ENCODE assay signal across 10 cellular contexts in the genomic region with DNA sequence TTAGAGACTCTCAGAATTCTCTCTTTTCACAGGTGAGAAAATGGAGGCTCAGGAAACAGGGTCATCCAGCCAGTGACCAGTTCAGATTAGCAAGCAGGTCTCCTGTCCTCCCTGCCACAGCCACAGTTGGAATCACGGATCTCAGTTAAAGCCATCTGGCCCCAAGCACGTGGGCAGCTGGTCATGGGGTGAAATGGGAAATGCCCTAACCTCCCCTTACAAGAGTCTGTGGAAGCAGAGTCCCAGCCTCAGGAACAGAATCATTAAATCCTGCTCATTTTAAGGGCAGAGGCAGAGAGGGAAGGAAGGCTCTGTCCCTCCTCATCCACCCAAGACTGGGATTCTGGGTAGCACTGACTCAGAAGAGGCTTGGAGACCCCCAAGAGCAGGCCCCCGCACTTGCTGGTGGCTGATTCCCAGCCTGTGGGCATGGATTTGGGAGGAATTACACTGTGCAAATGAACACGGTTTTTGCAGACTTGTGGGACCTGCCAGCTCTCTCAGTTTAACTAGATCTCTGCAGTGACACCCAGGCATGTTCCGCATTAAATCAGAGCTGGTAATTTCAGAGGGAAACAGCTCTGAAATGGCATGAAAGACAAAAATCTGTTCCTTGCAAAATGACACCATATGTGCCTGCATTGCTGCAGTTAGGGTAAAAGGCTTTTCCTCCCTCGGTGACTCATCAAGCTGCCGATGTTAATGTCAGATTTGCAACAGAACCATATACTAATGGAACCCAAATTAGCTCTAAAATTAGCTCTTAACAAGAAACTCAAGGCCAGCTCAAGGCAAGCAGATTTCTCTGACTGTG.
DNase-seq lines count a peak whose midpoint lies in the region; ATAC-seq, FAIRE-seq and TF ChIP-seq lines count a peak whose summit lies in the region.
"Had no signal": no experiment of that assay in that cellular context is flagged by ENCODE, and none has a peak within 500 bp of the region (broad histone marks: within the 10 kb centered on the region; RNA-seq: fewer than 3 reads in every experiment).

No MANE protein-coding gene starts in this region.

- H3K27ac Mint-ChIP-seq in activated CD4-positive, alpha-beta memory T cell treated with anti-CD3 and anti-CD28 coated beads, Interleukin-2, amount 10 ng/mL, durations not matched to agents 7 days and 5 days = no peak overlapping the region
- H3K27ac Mint-ChIP-seq: activated naive CD8-positive, alpha-beta T cell treated with anti-CD3 and anti-CD28 coated beads, Interleukin-2, amount 10 ng/mL, durations not matched to agents 7 days and 5 days had no signal

- no peaks in the 10 kb centered on the region for H3K9me3 Mint-ChIP-seq in activated CD4-positive, alpha-beta memory T cell treated with anti-CD3 and anti-CD28 coated beads, Interleukin-2, amount 10 ng/mL, durations not matched to agents 7 days and 5 days
- H3K9me3 Mint-ChIP-seq: activated naive CD8-positive, alpha-beta T cell treated with anti-CD3 and anti-CD28 coated beads, Interleukin-2, amount 10 ng/mL, durations not matched to agents 7 days and 5 days had no signal

- no peaks in the 10 kb centered on the region for H3K27me3 ChIP-seq in ACC112 (ENCODE audit: insufficient read depth, low read length)
- no peaks in the 10 kb centered on the region for H3K27me3 ChIP-seq in mammary epithelial cell (ENCODE audit: insufficient read depth, low read length)
- H3K27me3 ChIP-seq in left ventricle myocardium inferior (ENCODE audit: low read depth) = peaks cover 9% of the 10 kb centered on the region

- no peak overlapping the region for H3K4me3 Mint-ChIP-seq in activated CD4-positive, alpha-beta memory T cell treated with anti-CD3 and anti-CD28 coated beads, Interleukin-2, amount 10 ng/mL, durations not matched to agents 7 days and 5 days
- H3K4me3 Mint-ChIP-seq: activated naive CD8-positive, alpha-beta T cell treated with anti-CD3 and anti-CD28 coated beads, Interleukin-2, amount 10 ng/mL, durations not matched to agents 7 days and 5 days had no signal

- intact Hi-C loops in mammary epithelial cell (cut with micrococcal nuclease) (no loop called here), left ventricle myocardium inferior (cut with micrococcal nuclease) (no loop called here)

- BruUV-seq in mammary epithelial cell (replicated peaks; lab: Mats Ljungman, UMichigan) = no TSS peak

- TF ChIP-seq CTCF in mammary epithelial cell (conservative IDR thresholded peaks at IDR 0.05 in 1 of 2, IDR thresholded peaks at IDR 0.05 in 1 of 2; ENCODE audit: extremely low read depth in 1 of 2, insufficient read depth in 1 of 2, low read depth in 1 of 2, low read length in 2 of 2) (no peak), GM20000 (IDR thresholded peaks at IDR 0.05; ENCODE audit: extremely low read depth, missing control alignments) (no peak), left ventricle myocardium inferior (IDR thresholded peaks at IDR 0.05; ENCODE audit: borderline replicate concordance) (no peak)

- DNase-seq in HTR-8/SVneo (ENCODE audit: insufficient read length, low spot score) (no peak), mammary epithelial cell (peak; percentile 56), lung microvascular endothelial cell (ENCODE audit: low read depth in 2 of 2) (peak; percentile 55 to 77), GM20000 (ENCODE audit: low spot score) (no peak), left ventricle myocardium inferior (no peak)
- DNase-seq in activated CD4-positive, alpha-beta memory T cell treated with anti-CD3 and anti-CD28 coated beads, Interleukin-2, amount 10 ng/mL, durations not matched to agents 7 days and 5 days = no peak
- DNase-seq: activated naive CD8-positive, alpha-beta T cell treated with anti-CD3 and anti-CD28 coated beads, Interleukin-2, amount 10 ng/mL, durations not matched to agents 7 days and 5 days had no signal

- peak overlapping the region; percentile 82 for H2AFZ ChIP-seq in ACC112 (ENCODE audit: low read length, unreplicated experiment)
- peak overlapping the region; percentile 89 for H2AFZ ChIP-seq in mammary epithelial cell (ENCODE audit: low read depth, low read length)

- H3K36me3 ChIP-seq in ACC112 (ENCODE audit: insufficient read depth, low read length) (no peaks in the 10 kb centered on the region), mammary epithelial cell (ENCODE audit: insufficient read depth, low read length) (no peaks in the 10 kb centered on the region), left ventricle myocardium inferior (no peaks in the 10 kb centered on the region)
- H3K36me3 ChIP-seq: neutrophil had no signal

- CTCF ChIA-PET in mammary epithelial cell (lab: Charles Lee; ENCODE audit: low non-redundant PET) = no interaction called here
- CTCF ChIA-PET in activated CD4-positive, alpha-beta memory T cell treated with anti-CD3 and anti-CD28 coated beads, Interleukin-2, amount 10 ng/mL, durations not matched to agents 7 days and 5 days (lab: Charles Lee) = interaction anchor here (1.0 kb wide), 1 partner anchor 132 kb away, joined by 3 read pairs; no protein-coding TSS in a partner anchor

- H3K79me2 ChIP-seq in ACC112 (ENCODE audit: control insufficient read depth, insufficient read depth, low read length, unreplicated experiment) (no peaks in the 10 kb centered on the region), mammary epithelial cell (ENCODE audit: insufficient read depth, low read length) (no peaks in the 10 kb centered on the region)

- POLR2A ChIA-PET in activated CD4-positive, alpha-beta memory T cell treated with anti-CD3 and anti-CD28 coated beads, Interleukin-2, amount 10 ng/mL, durations not matched to agents 7 days and 5 days (lab: Charles Lee) = interaction anchor here (0.7 kb wide), 1 partner anchor 11 kb away, joined by 3 read pairs; no protein-coding TSS in a partner anchor

- peak overlapping the region; percentile 59; the same call in 1 of the 2 replicates for H3K27ac ChIP-seq in ACC112 (ENCODE audit: low read depth, low read length)
- H3K27ac ChIP-seq in mammary epithelial cell (ENCODE audit: insufficient read depth, low read depth, low read length) = peak overlapping the region; percentile 28
- no peak overlapping the region for H3K27ac ChIP-seq in left ventricle myocardium inferior (replicated peaks)
- H3K27ac ChIP-seq: neutrophil had no signal

- WGBS in mammary epithelial cell (ENCODE audit: low coverage, missing lambda C conversion rate) = 54% methylated on average over 7 of the region's 7 CpGs

- H3K4me1 Mint-ChIP-seq in activated CD4-positive, alpha-beta memory T cell treated with anti-CD3 and anti-CD28 coated beads, Interleukin-2, amount 10 ng/mL, durations not matched to agents 7 days and 5 days = peaks cover 2% of the 10 kb centered on the region

- dilution Hi-C loops in mammary epithelial cell (cut with HindIII; ENCODE audit: low sequenced_read_pairs) = no loop called here

- H4K20me1 ChIP-seq in mammary epithelial cell (ENCODE audit: insufficient read depth, low read length) = no peaks in the 10 kb centered on the region

- H3K36me3 Mint-ChIP-seq in activated CD4-positive, alpha-beta memory T cell treated with anti-CD3 and anti-CD28 coated beads, Interleukin-2, amount 10 ng/mL, durations not matched to agents 7 days and 5 days (ENCODE audit: low read depth) = no peaks in the 10 kb centered on the region
- H3K36me3 Mint-ChIP-seq: activated naive CD8-positive, alpha-beta T cell treated with anti-CD3 and anti-CD28 coated beads, Interleukin-2, amount 10 ng/mL, durations not matched to agents 7 days and 5 days had no signal

- H3K4me1 ChIP-seq in ACC112 (ENCODE audit: control insufficient read depth, insufficient read depth, low read length, unreplicated experiment) (peaks cover 36% of the 10 kb centered on the region), mammary epithelial cell (ENCODE audit: insufficient read depth, low read length) (peaks cover 22% of the 10 kb centered on the region), left ventricle myocardium inferior (peaks cover 11% of the 10 kb centered on the region)

- FAIRE-seq in HTR-8/SVneo (lab: Jason Lieb, UNC) = peak; percentile 20

- H3K9ac ChIP-seq in mammary epithelial cell (ENCODE audit: insufficient read depth, low read length) = no peak overlapping the region

- ATAC-seq in HG02981 (IDR thresholded peaks at IDR 0.05; ENCODE audit: unreplicated experiment) = no peak

- H3K27me3 Mint-ChIP-seq in activated CD4-positive, alpha-beta memory T cell treated with anti-CD3 and anti-CD28 coated beads, Interleukin-2, amount 10 ng/mL, durations not matched to agents 7 days and 5 days = peaks cover 73% of the 10 kb centered on the region

- H3K4me3 ChIP-seq in ACC112 (ENCODE audit: low read depth, low read length) (peak overlapping the region; percentile 53; the same call in 1 of the 2 replicates), mammary epithelial cell (replicated peaks in 1 of 3; ENCODE audit: insufficient read depth in 1 of 3, low read depth in 2 of 3, low read length in 3 of 3) (peak overlapping the region in 1 of 3 experiments; percentile 28), left ventricle myocardium inferior (no peak overlapping the region)

- H3K9me3 ChIP-seq in mammary epithelial cell (replicated peaks; ENCODE audit: insufficient read depth, low read length) = no peaks in the 10 kb centered on the region
- H3K9me3 ChIP-seq in left ventricle myocardium inferior (replicated peaks) = no peaks in the 10 kb centered on the region
- H3K9me3 ChIP-seq: neutrophil had no signal

- peak overlapping the region; percentile 71 for H3K4me2 ChIP-seq in mammary epithelial cell (ENCODE audit: insufficient read depth, low read depth, low read length)

- in situ Hi-C loops in mammary epithelial cell (cut with MboI; ENCODE audit: low sequenced_read_pairs in 2 of 2) = no loop called here

Comparison
In these comparisons a context has a peak if more than half of its experiments do, and no peak if none do; other contexts are left out.
1. DNase-seq: peak in mammary epithelial cell (single experiment) and lung microvascular endothelial cell (2 of 2); none in HTR-8/SVneo (single experiment), GM20000 (single experiment), activated CD4-positive, alpha-beta memory T cell treated with anti-CD3 and anti-CD28 coated beads, Interleukin-2, amount 10 ng/mL, durations not matched to agents 7 days and 5 days (single experiment) and left ventricle myocardium inferior (single experiment).